Comparison of ENCODE assay signal across 8 cellular contexts in the genomic region with DNA sequence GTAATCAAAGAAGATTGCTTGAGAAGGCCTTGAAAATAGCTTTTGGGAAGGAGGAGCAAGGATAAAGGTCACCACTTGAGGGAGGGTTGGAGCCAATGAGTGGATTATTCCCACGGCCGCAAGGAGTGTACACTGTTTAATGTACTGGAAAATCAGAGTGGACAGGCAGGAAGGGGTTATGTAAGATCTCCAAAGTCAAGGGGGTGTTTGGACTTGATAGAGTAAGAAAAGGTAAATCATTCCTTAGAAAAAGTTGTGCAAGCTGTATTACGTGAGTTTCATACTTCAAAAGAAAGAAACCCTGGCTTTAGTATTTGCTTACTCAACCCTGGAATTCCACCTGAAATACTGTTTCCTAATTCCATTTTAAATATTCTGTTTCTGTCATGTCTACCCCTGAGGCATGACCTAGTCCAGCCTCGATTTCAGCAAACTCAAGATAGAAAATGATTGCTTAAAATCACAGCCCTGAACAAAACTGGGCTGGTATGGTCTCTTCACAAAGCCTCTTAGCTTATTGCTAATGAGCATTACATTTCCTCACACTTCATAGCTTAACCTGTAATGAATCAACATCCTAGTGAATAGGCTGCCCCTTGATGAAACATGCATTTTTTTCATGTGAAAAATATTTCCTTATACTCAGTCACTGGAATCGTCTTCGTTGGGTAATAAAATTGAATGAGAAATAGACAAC. TPM values are rescaled to one million over a fixed set of nuclear protein-coding genes. Genes with fewer than 3 reads are reported as not detected.
A peak's percentile ranks its signal among the peaks of the same experiment; 100 is the strongest.
DNase-seq lines count a peak whose midpoint lies in the region; ATAC-seq and TF ChIP-seq lines count a peak whose summit lies in the region.

No MANE protein-coding gene starts in this region.

- DNase-seq in BE2C, result peak; percentile 37
- peak; percentile 35 for DNase-seq in HFFc6
- no peak for DNase-seq in activated naive CD8-positive, alpha-beta T cell treated with anti-CD3 and anti-CD28 coated beads, Interleukin-2, amount 10 ng/mL, durations not matched to agents 7 days and 5 days
- DNase-seq in kidney epithelial cell (ENCODE audit: low read depth), result peak; percentile 81
- DNase-seq in stimulated activated CD8-positive, alpha-beta memory T cell treated with anti-CD3 and anti-CD28 coated beads, Interleukin-4, amount 100 ng/mL, for 48 hours, result no peak

- no peaks in the 10 kb centered on the region for H3K36me3 Mint-ChIP-seq in HFFc6 (ENCODE audit: low read depth)
- H3K36me3 Mint-ChIP-seq in activated naive CD8-positive, alpha-beta T cell treated with anti-CD3 and anti-CD28 coated beads, Interleukin-2, amount 10 ng/mL, durations not matched to agents 7 days and 5 days, result peaks cover 2% of the 10 kb centered on the region

- H3K36me3 ChIP-seq in BE2C, result no peaks in the 10 kb centered on the region
- H3K36me3 ChIP-seq in kidney epithelial cell (ENCODE audit: control insufficient read depth, insufficient read depth, low read length), result no peaks in the 10 kb centered on the region
- H3K36me3 ChIP-seq in thymus (ENCODE audit: control insufficient read depth, insufficient read depth), result no peaks in the 10 kb centered on the region

- ATAC-seq in activated naive CD8-positive, alpha-beta T cell treated with anti-CD3 and anti-CD28 coated beads, Interleukin-2, amount 10 ng/mL, durations not matched to agents 7 days and 5 days (ENCODE audit: low read depth), result no peak
- ATAC-seq in HG03432 (IDR thresholded peaks at IDR 0.05; ENCODE audit: unreplicated experiment) (no peak), GM18858 (IDR thresholded peaks at IDR 0.05; ENCODE audit: unreplicated experiment) (no peak)

- peaks cover 23% of the 10 kb centered on the region for H3K4me1 Mint-ChIP-seq in HFFc6 (ENCODE audit: low read depth)
- H3K4me1 Mint-ChIP-seq in activated naive CD8-positive, alpha-beta T cell treated with anti-CD3 and anti-CD28 coated beads, Interleukin-2, amount 10 ng/mL, durations not matched to agents 7 days and 5 days, result peaks cover 36% of the 10 kb centered on the region

- H3K9me3 ChIP-seq in BE2C, result no peaks in the 10 kb centered on the region
- no peaks in the 10 kb centered on the region for H3K9me3 ChIP-seq in thymus (ENCODE audit: control insufficient read depth)

- H3K4me3 ChIP-seq in BE2C (ENCODE audit: low read depth, low read length) (peak overlapping the region; percentile 95), kidney epithelial cell (ENCODE audit: low read depth, low read length) (peak overlapping the region; percentile 71), thymus (ENCODE audit: low read length) (peak overlapping the region; percentile 79)

- H3K27ac Mint-ChIP-seq in HFFc6, result peak overlapping the region; percentile 55
- peak overlapping the region; percentile 48 for H3K27ac Mint-ChIP-seq in activated naive CD8-positive, alpha-beta T cell treated with anti-CD3 and anti-CD28 coated beads, Interleukin-2, amount 10 ng/mL, durations not matched to agents 7 days and 5 days

- H3K9me3 Mint-ChIP-seq in HFFc6, result no peaks in the 10 kb centered on the region
- H3K9me3 Mint-ChIP-seq in activated naive CD8-positive, alpha-beta T cell treated with anti-CD3 and anti-CD28 coated beads, Interleukin-2, amount 10 ng/mL, durations not matched to agents 7 days and 5 days, result no peaks in the 10 kb centered on the region

- H3K4me3 Mint-ChIP-seq in HFFc6, result peak overlapping the region; percentile 89
- peak overlapping the region; percentile 90 for H3K4me3 Mint-ChIP-seq in activated naive CD8-positive, alpha-beta T cell treated with anti-CD3 and anti-CD28 coated beads, Interleukin-2, amount 10 ng/mL, durations not matched to agents 7 days and 5 days

- no peaks in the 10 kb centered on the region for H3K27me3 ChIP-seq in BE2C
- H3K27me3 ChIP-seq in kidney epithelial cell (ENCODE audit: control insufficient read depth, insufficient read depth, low read length), result no peaks in the 10 kb centered on the region
- no peaks in the 10 kb centered on the region for H3K27me3 ChIP-seq in thymus (ENCODE audit: control insufficient read depth, insufficient read depth)

- no peak overlapping the region for H3K27ac ChIP-seq in thymus (ENCODE audit: low read depth)

- TF ChIP-seq CTCF in BE2C (IDR thresholded peaks at IDR 0.05; ENCODE audit: low read depth, low read length), result peak; percentile 41
- no peak for TF ChIP-seq CTCF in HFFc6 (IDR thresholded peaks at IDR 0.05)
- TF ChIP-seq CTCF in kidney epithelial cell (IDR thresholded peaks at IDR 0.05; ENCODE audit: insufficient read depth, low read length, poor library complexity, severe bottlenecking), result peak; percentile 16

- H3K27me3 Mint-ChIP-seq in HFFc6 (ENCODE audit: insufficient read depth), result no peaks in the 10 kb centered on the region; the same call in 1 of the 2 replicates
- H3K27me3 Mint-ChIP-seq in activated naive CD8-positive, alpha-beta T cell treated with anti-CD3 and anti-CD28 coated beads, Interleukin-2, amount 10 ng/mL, durations not matched to agents 7 days and 5 days, result no peaks in the 10 kb centered on the region

- POLR2A ChIA-PET in activated naive CD8-positive, alpha-beta T cell treated with anti-CD3 and anti-CD28 coated beads, Interleukin-2, amount 10 ng/mL, durations not matched to agents 7 days and 5 days (lab: Charles Lee), result interaction anchor here (0.6 kb wide), 1 partner anchor 263 kb away, joined by 3 read pairs; no protein-coding TSS in a partner anchor

- peaks cover 7% of the 10 kb centered on the region for H3K4me1 ChIP-seq in BE2C
- H3K4me1 ChIP-seq in thymus (ENCODE audit: control insufficient read depth, insufficient read depth, low read length), result peaks cover 33% of the 10 kb centered on the region

- WGBS in thymus, result 49% methylated on average over 6 of the region's 6 CpGs

RNA-seq across cellular contexts. Expression of a gene that starts 1.1 kb away (rescaled TPM):
- 9.5 TPM for polyA plus RNA-seq in BE2C (2012; ENCODE audit: insufficient read depth, insufficient read length, low read depth)
- total RNA-seq in HFFc6 (2021; fragmentation: NEBNext Ultra II Directional; extraction: Animal tissue kit (Norgen Biotek cat#: 25700)), result 1 to 10 TPM; 2.0 to 3.5 (median 3.2) TPM
- total RNA-seq in activated naive CD8-positive, alpha-beta T cell treated with anti-CD3 and anti-CD28 coated beads, Interleukin-2, amount 10 ng/mL, durations not matched to agents 7 days and 5 days, result 1 to 10 TPM; 7.0 to 8.5 TPM
- 10.5 and 12.0 TPM in 2 replicates for total RNA-seq in kidney epithelial cell
- 16.3 TPM for polyA plus RNA-seq in thymus

Comparison
In these comparisons a context has a peak if more than half of its experiments do, and no peak if none do; other contexts are left out.
1. DNase-seq: peak in BE2C (single experiment), HFFc6 (single experiment) and kidney epithelial cell (single experiment); none in activated naive CD8-positive, alpha-beta T cell treated with anti-CD3 and anti-CD28 coated beads, Interleukin-2, amount 10 ng/mL, durations not matched to agents 7 days and 5 days (single experiment) and stimulated activated CD8-positive, alpha-beta memory T cell treated with anti-CD3 and anti-CD28 coated beads, Interleukin-4, amount 100 ng/mL, for 48 hours (single experiment).
2. Peak in every context shown above with its lines, with median percentiles within 50 percentile points of each other: H3K4me3 ChIP-seq.